In genomic region chr11:118916842-118917388, GRCh38 we compare ENCODE assay signal across 8 cellular contexts. TPM values are rescaled to one million over a fixed set of nuclear protein-coding genes. Genes with fewer than 3 reads are reported as not detected.
A peak's percentile ranks its signal among the peaks of the same experiment; 100 is the strongest.
DNase-seq lines count a peak whose midpoint lies in the region; ATAC-seq, FAIRE-seq and TF ChIP-seq lines count a peak whose summit lies in the region.

No MANE protein-coding gene starts in this region.

- H3K27me3 ChIP-seq in RWPE2 (ENCODE audit: insufficient read depth, poor library complexity, severe bottlenecking), result no peaks in the 10 kb centered on the region
- H3K27me3 ChIP-seq in trophoblast cell (ENCODE audit: insufficient read depth, low read length), result no peaks in the 10 kb centered on the region

- H3K36me3 ChIP-seq in RWPE2 (ENCODE audit: low read depth) (peaks cover 25% of the 10 kb centered on the region), trophoblast cell (ENCODE audit: control insufficient read depth in 1 of 2, insufficient read depth in 2 of 2, low read length in 2 of 2) (peaks cover 15 to 18% of the 10 kb centered on the region in 2 experiments)

- H3K79me2 ChIP-seq in trophoblast cell (ENCODE audit: control insufficient read depth, insufficient read depth, low read length, poor library complexity), result peaks cover 56% of the 10 kb centered on the region

- peaks cover 78% of the 10 kb centered on the region for H3K79me1 ChIP-seq in trophoblast cell (ENCODE audit: low read length)

- no peak for TF ChIP-seq CTCF in RWPE2 (IDR thresholded peaks at IDR 0.05; ENCODE audit: poor library complexity, severe bottlenecking)

- ATAC-seq in RWPE2 (ENCODE audit: low read depth) (no peak), HG02588 (IDR thresholded peaks at IDR 0.05; ENCODE audit: unreplicated experiment) (no peak)

- peaks cover 81% of the 10 kb centered on the region for H3K4me1 ChIP-seq in RWPE2 (ENCODE audit: insufficient read depth, poor library complexity, severe bottlenecking)
- peaks cover 79 to 88% of the 10 kb centered on the region in 2 experiments for H3K4me1 ChIP-seq in trophoblast cell (ENCODE audit: control insufficient read depth in 1 of 2, insufficient read depth in 2 of 2, low read length in 2 of 2)

- peak overlapping the region; percentile 85 for H2BK5ac ChIP-seq in trophoblast cell (ENCODE audit: low read depth, low read length, poor library complexity)

- no peaks in the 10 kb centered on the region for H3K9me3 ChIP-seq in RWPE2 (ENCODE audit: severe bottlenecking)
- H3K9me3 ChIP-seq in trophoblast cell (ENCODE audit: insufficient read depth, low read depth, low read length), result no peaks in the 10 kb centered on the region

- no peak overlapping the region for H4K8ac ChIP-seq in trophoblast cell (ENCODE audit: low read depth, low read length)

- peak overlapping the region; percentile 70 for H2AK5ac ChIP-seq in trophoblast cell (ENCODE audit: low read length)

- peak overlapping the region; percentile 13 for H2AFZ ChIP-seq in trophoblast cell (ENCODE audit: insufficient read depth, low read length, poor library complexity)

- H3K4me3 ChIP-seq in RWPE2 (ENCODE audit: severe bottlenecking) (no peak overlapping the region), trophoblast cell (ENCODE audit: low read depth, low read length) (no peak overlapping the region)

- no peak overlapping the region for H3K23ac ChIP-seq in trophoblast cell (ENCODE audit: low read length)

- H2BK120ac ChIP-seq in trophoblast cell (ENCODE audit: insufficient read depth, low read length, poor library complexity), result peak overlapping the region; percentile 75

- peak overlapping the region; percentile 40 for H3K9ac ChIP-seq in trophoblast cell (ENCODE audit: low read length)

- peak overlapping the region; percentile 68 for H2BK12ac ChIP-seq in trophoblast cell (ENCODE audit: low read length)

- DNase-seq in COLO668 (lab: John Stamatoyannopoulos, UW; ENCODE audit: unreplicated experiment), result peak; percentile 13
- peak; percentile 64 for DNase-seq in RWPE2 (ENCODE audit: low spot score)
- DNase-seq in fibroblast of gingiva (ENCODE audit: low read depth), result peak; percentile 92
- peak; percentile 67 to 73 for DNase-seq in trophoblast cell
- DNase-seq in activated gamma-delta T cell (lab: John Stamatoyannopoulos, UW), result no peak
- DNase-seq in HTR-8/SVneo (ENCODE audit: insufficient read length, low spot score), result no peak
- no peak for DNase-seq in NCI-H1092 treated with DMSO at 0.1 percent for 48 hours (lab: John Stamatoyannopoulos, UW)

- H3K4ac ChIP-seq in trophoblast cell (ENCODE audit: low read depth, low read length), result peak overlapping the region; percentile 95

- no peak for FAIRE-seq in HTR-8/SVneo (lab: Jason Lieb, UNC)

- H4K91ac ChIP-seq in trophoblast cell (ENCODE audit: low read depth, low read length), result peak overlapping the region; percentile 69

- H3K27ac ChIP-seq in RWPE2 (ENCODE audit: poor library complexity, severe bottlenecking), result peak overlapping the region; percentile 100
- H3K27ac ChIP-seq in trophoblast cell (ENCODE audit: low read depth, low read length), result peak overlapping the region; percentile 91

- H3K18ac ChIP-seq in trophoblast cell (ENCODE audit: low read length), result peak overlapping the region; percentile 81

- peak overlapping the region; percentile 27 for H3K4me2 ChIP-seq in trophoblast cell (ENCODE audit: low read length)

- WGBS in trophoblast cell (ENCODE audit: extremely low coverage, insufficient coverage, insufficient read length), result no CpG with 5 or more reads among the region's 8 CpGs

- peak overlapping the region; percentile 82 for H3K14ac ChIP-seq in trophoblast cell (ENCODE audit: low read length)

- no peak overlapping the region for H4K12ac ChIP-seq in trophoblast cell (ENCODE audit: low read depth, low read length)

RNA-seq across cellular contexts. Expression of gene BCL9L, which starts 8.8 kb away (rescaled TPM):
- 187 and 191 TPM in 2 replicates for polyA plus RNA-seq in trophoblast cell (2013)

RNA-seq across cellular contexts. Expression of gene CXCR5, which starts 33.2 kb away (rescaled TPM):
- polyA plus RNA-seq in trophoblast cell (2013), result 0.03 and 0.06 TPM in 2 replicates

RNA-seq across cellular contexts. Expression of gene UPK2, which starts 39.2 kb away (rescaled TPM):
- polyA plus RNA-seq in trophoblast cell (2013), result 2.8 and 3.2 TPM in 2 replicates

RNA-seq across cellular contexts. Expression of gene FOXR1, which starts 54.6 kb away (rescaled TPM):
- polyA plus RNA-seq in trophoblast cell (2013), result not detected in 2 replicates

Comparison
In these comparisons a context has a peak if more than half of its experiments do, and no peak if none do; other contexts are left out.
1. DNase-seq: peak in COLO668 (single experiment), RWPE2 (single experiment), fibroblast of gingiva (single experiment) and trophoblast cell (2 of 2); none in activated gamma-delta T cell (single experiment), HTR-8/SVneo (single experiment) and NCI-H1092 treated with DMSO at 0.1 percent for 48 hours (single experiment).